In the genomic region with DNA sequence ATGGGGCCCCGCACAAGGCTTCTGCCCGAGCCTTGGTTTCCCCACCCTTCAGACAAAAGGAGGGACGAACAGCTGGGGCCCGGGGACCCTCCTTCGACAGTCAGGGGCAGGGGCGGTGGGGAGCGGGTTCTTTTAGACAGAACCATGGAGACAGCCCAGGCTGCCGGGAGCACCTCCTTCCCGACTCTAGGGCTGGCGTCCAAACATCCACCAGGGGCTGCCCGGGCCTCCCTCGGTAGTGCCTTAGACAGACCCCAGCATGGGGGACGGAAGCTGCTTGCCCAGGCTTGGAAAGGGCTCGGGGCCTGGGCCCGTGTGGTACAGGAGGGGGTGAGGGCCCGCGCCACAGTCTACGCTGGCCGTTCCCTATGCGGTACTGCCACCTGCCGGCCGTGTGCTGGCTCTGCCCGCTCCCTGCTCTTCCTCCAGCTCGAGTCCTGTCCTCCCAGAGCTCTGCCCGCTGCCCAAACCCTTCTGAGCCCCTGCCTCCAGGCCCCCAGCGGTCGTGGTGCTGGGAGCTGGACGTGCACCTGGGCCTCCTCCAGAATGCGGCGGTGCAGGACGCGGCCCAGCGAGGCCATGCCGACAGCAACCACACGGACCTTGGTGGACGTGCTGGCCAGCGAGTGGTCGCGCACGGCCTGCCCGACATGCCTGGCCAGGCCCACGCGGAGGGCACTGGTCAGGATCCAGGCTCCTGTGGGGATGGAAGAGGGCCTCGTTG, we compare ENCODE assay signal across 1 cellular context.
TF ChIP-seq lines count a peak whose summit lies in the region.

No MANE protein-coding gene starts in this region.

TF ChIP-seq in HepG2, 621 proteins besides CTCF, POLR2A, EP300 and RAD21 (continued from another document and continues in another):
- TF ChIP-seq, protein P1, sequence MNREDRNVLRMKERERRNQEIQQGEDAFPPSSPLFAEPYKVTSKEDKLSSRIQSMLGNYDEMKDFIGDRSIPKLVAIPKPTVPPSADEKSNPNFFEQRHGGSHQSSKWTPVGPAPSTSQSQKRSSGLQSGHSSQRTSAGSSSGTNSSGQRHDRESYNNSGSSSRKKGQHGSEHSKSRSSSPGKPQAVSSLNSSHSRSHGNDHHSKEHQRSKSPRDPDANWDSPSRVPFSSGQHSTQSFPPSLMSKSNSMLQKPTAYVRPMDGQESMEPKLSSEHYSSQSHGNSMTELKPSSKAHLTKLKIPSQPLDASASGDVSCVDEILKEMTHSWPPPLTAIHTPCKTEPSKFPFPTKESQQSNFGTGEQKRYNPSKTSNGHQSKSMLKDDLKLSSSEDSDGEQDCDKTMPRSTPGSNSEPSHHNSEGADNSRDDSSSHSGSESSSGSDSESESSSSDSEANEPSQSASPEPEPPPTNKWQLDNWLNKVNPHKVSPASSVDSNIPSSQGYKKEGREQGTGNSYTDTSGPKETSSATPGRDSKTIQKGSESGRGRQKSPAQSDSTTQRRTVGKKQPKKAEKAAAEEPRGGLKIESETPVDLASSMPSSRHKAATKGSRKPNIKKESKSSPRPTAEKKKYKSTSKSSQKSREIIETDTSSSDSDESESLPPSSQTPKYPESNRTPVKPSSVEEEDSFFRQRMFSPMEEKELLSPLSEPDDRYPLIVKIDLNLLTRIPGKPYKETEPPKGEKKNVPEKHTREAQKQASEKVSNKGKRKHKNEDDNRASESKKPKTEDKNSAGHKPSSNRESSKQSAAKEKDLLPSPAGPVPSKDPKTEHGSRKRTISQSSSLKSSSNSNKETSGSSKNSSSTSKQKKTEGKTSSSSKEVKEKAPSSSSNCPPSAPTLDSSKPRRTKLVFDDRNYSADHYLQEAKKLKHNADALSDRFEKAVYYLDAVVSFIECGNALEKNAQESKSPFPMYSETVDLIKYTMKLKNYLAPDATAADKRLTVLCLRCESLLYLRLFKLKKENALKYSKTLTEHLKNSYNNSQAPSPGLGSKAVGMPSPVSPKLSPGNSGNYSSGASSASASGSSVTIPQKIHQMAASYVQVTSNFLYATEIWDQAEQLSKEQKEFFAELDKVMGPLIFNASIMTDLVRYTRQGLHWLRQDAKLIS (CRISPR knock-in tag; IDR thresholded peaks at IDR 0.05) = no peak
- TF ChIP-seq SMC3 (IDR thresholded peaks at IDR 0.05; ENCODE audit: low read length) = peak; percentile 62; the same call in 1 of the 2 replicates
- TF ChIP-seq ZNF800 (CRISPR knock-in tag; IDR thresholded peaks at IDR 0.05) = 0 out of 2 replicates have a peak, but pooled peaks have one; percentile 53
- TF ChIP-seq, protein P2, sequence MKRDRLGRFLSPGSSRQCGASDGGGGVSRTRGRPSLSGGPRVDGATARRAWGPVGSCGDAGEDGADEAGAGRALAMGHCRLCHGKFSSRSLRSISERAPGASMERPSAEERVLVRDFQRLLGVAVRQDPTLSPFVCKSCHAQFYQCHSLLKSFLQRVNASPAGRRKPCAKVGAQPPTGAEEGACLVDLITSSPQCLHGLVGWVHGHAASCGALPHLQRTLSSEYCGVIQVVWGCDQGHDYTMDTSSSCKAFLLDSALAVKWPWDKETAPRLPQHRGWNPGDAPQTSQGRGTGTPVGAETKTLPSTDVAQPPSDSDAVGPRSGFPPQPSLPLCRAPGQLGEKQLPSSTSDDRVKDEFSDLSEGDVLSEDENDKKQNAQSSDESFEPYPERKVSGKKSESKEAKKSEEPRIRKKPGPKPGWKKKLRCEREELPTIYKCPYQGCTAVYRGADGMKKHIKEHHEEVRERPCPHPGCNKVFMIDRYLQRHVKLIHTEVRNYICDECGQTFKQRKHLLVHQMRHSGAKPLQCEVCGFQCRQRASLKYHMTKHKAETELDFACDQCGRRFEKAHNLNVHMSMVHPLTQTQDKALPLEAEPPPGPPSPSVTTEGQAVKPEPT (CRISPR knock-in tag; IDR thresholded peaks at IDR 0.05; ENCODE audit: low read depth) = no peak
- no peak for TF ChIP-seq ZNF24 (IDR thresholded peaks at IDR 0.05)
- TF ChIP-seq ASH2L (IDR thresholded peaks at IDR 0.05; ENCODE audit: insufficient read length, low read depth, low read length) = no peak
- no peak for TF ChIP-seq TCF12 (IDR thresholded peaks at IDR 0.05)
- no peak for TF ChIP-seq TCF12 (CRISPR knock-in tag; IDR thresholded peaks at IDR 0.05)
- TF ChIP-seq PITX1 (CRISPR knock-in tag; IDR thresholded peaks at IDR 0.05) = no peak
- TF ChIP-seq ATM (IDR thresholded peaks at IDR 0.05; ENCODE audit: borderline replicate concordance) = no peak
- no peak for TF ChIP-seq KDM4B (CRISPR knock-in tag; IDR thresholded peaks at IDR 0.05)
- no peak for TF ChIP-seq ZNF563 (CRISPR knock-in tag; IDR thresholded peaks at IDR 0.05)
- TF ChIP-seq AHDC1 (CRISPR knock-in tag; IDR thresholded peaks at IDR 0.05; ENCODE audit: borderline replicate concordance) = no peak
- TF ChIP-seq, protein P3, sequence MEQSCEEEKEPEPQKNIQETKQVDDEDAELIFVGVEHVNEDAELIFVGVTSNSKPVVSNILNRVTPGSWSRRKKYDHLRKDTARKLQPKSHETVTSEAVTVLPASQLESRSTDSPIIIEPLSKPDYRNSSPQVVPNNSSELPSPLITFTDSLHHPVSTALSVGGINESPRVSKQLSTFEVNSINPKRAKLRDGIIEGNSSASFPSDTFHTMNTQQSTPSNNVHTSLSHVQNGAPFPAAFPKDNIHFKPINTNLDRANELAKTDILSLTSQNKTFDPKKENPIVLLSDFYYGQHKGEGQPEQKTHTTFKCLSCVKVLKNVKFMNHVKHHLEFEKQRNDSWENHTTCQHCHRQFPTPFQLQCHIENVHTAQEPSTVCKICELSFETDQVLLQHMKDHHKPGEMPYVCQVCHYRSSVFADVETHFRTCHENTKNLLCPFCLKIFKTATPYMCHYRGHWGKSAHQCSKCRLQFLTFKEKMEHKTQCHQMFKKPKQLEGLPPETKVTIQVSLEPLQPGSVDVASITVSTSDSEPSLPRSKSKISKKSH (CRISPR knock-in tag; IDR thresholded peaks at IDR 0.05; ENCODE audit: borderline replicate concordance) = no peak
- no peak for TF ChIP-seq TMF1 (CRISPR knock-in tag; IDR thresholded peaks at IDR 0.05; ENCODE audit: low read depth)
- TF ChIP-seq ZNF564 (CRISPR knock-in tag; IDR thresholded peaks at IDR 0.05) = no peak
- TF ChIP-seq ZNF552 (CRISPR knock-in tag; IDR thresholded peaks at IDR 0.05; ENCODE audit: borderline replicate concordance) = no peak
- no peak for TF ChIP-seq ZNF7 (CRISPR knock-in tag; IDR thresholded peaks at IDR 0.05)
- TF ChIP-seq KAT2B (IDR thresholded peaks at IDR 0.05; ENCODE audit: borderline replicate concordance, low read depth, low read length) = no peak
- TF ChIP-seq, protein P4, sequence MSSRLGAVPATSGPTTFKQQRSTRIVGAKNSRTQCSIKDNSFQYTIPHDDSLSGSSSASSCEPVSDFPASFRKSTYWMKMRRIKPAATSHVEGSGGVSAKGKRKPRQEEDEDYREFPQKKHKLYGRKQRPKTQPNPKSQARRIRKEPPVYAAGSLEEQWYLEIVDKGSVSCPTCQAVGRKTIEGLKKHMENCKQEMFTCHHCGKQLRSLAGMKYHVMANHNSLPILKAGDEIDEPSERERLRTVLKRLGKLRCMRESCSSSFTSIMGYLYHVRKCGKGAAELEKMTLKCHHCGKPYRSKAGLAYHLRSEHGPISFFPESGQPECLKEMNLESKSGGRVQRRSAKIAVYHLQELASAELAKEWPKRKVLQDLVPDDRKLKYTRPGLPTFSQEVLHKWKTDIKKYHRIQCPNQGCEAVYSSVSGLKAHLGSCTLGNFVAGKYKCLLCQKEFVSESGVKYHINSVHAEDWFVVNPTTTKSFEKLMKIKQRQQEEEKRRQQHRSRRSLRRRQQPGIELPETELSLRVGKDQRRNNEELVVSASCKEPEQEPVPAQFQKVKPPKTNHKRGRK (CRISPR knock-in tag; IDR thresholded peaks at IDR 0.05) = no peak
- peak; percentile 58 for TF ChIP-seq JARID2 (CRISPR knock-in tag; IDR thresholded peaks at IDR 0.05; ENCODE audit: insufficient replicate concordance)
- TF ChIP-seq ZNF20 (CRISPR knock-in tag; IDR thresholded peaks at IDR 0.05) = no peak
- TF ChIP-seq PAWR (CRISPR knock-in tag; IDR thresholded peaks at IDR 0.05; ENCODE audit: borderline replicate concordance) = no peak
- no peak for TF ChIP-seq ZNF317 (CRISPR knock-in tag; IDR thresholded peaks at IDR 0.05)
- no peak for TF ChIP-seq DR1 (CRISPR knock-in tag; IDR thresholded peaks at IDR 0.05)
- no peak for TF ChIP-seq SCMH1 (CRISPR knock-in tag; IDR thresholded peaks at IDR 0.05; ENCODE audit: borderline replicate concordance)
- TF ChIP-seq, protein P5, sequence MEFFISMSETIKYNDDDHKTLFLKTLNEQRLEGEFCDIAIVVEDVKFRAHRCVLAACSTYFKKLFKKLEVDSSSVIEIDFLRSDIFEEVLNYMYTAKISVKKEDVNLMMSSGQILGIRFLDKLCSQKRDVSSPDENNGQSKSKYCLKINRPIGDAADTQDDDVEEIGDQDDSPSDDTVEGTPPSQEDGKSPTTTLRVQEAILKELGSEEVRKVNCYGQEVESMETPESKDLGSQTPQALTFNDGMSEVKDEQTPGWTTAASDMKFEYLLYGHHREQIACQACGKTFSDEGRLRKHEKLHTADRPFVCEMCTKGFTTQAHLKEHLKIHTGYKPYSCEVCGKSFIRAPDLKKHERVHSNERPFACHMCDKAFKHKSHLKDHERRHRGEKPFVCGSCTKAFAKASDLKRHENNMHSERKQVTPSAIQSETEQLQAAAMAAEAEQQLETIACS (CRISPR knock-in tag; IDR thresholded peaks at IDR 0.05) = no peak
- TF ChIP-seq MXD3 (CRISPR knock-in tag; IDR thresholded peaks at IDR 0.05) = no peak
- TF ChIP-seq, protein P6, sequence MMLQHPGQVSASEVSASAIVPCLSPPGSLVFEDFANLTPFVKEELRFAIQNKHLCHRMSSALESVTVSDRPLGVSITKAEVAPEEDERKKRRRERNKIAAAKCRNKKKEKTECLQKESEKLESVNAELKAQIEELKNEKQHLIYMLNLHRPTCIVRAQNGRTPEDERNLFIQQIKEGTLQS (CRISPR knock-in tag; IDR thresholded peaks at IDR 0.05) = no peak
- no peak for TF ChIP-seq PRDM15 (CRISPR knock-in tag; IDR thresholded peaks at IDR 0.05)
